ENCODE assay signal across 2 cellular contexts in the genomic region with DNA sequence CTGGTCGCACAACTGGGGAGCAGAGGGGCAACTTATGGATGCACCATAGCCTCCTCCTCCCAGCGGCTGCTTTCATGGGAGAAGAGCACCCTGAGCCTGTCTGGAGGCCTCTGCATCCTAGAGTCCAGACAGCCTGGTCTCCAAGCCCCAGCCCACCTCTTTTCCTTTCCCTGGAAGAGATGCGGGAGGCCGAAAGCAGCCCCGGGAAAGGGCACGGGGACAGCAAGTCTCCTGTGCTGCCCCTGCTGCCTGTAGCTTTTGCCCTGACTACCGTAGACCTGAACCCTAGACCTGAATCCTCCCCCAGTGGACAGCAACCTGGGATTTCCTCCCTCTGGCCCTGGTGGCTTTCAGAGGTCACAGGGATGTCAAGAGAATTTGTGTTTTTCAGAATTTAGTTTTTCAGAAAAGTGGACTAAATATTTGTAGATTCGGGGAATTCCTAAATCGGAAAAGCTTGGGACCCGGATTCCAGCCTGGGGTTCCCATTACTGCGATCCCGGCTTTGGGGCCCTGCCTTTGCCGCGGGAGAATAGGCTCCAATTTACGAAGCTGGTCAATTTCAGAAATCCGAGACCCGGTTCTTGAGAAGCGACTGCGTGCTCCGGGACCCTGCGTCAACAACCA.
A peak's percentile ranks its signal among the peaks of the same experiment; 100 is the strongest.
TF ChIP-seq lines count a peak whose summit lies in the region.

No MANE protein-coding gene starts in this region.

TF ChIP-seq in SK-N-SH, 30 proteins besides CTCF, POLR2A, EP300 and RAD21 (continued from another document):
- TF ChIP-seq TEAD4 (IDR thresholded peaks at IDR 0.05; ENCODE audit: borderline replicate concordance, insufficient read depth) = no peak
- TF ChIP-seq EZH2phosphoT487 (IDR thresholded peaks at IDR 0.05; ENCODE audit: borderline replicate concordance, low read depth) = peak; percentile 72; the same call in 1 of the 2 replicates
- no peak for TF ChIP-seq GABPA (IDR thresholded peaks at IDR 0.05; ENCODE audit: low read depth)

TF ChIP-seq in SK-N-SH treated with all-trans-retinoic acid at 6 μM for 48 hours, 23 proteins besides CTCF, POLR2A, EP300 and RAD21 (continued from another document):
- TF ChIP-seq ISL1 (CRISPR knock-in tag; IDR thresholded peaks at IDR 0.05) = no peak
- TF ChIP-seq, protein P1, sequence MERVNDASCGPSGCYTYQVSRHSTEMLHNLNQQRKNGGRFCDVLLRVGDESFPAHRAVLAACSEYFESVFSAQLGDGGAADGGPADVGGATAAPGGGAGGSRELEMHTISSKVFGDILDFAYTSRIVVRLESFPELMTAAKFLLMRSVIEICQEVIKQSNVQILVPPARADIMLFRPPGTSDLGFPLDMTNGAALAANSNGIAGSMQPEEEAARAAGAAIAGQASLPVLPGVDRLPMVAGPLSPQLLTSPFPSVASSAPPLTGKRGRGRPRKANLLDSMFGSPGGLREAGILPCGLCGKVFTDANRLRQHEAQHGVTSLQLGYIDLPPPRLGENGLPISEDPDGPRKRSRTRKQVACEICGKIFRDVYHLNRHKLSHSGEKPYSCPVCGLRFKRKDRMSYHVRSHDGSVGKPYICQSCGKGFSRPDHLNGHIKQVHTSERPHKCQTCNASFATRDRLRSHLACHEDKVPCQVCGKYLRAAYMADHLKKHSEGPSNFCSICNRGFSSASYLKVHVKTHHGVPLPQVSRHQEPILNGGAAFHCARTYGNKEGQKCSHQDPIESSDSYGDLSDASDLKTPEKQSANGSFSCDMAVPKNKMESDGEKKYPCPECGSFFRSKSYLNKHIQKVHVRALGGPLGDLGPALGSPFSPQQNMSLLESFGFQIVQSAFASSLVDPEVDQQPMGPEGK (CRISPR knock-in tag; IDR thresholded peaks at IDR 0.05; ENCODE audit: borderline replicate concordance) = no peak
- TF ChIP-seq TCF4 (CRISPR knock-in tag; IDR thresholded peaks at IDR 0.05; ENCODE audit: borderline replicate concordance) = no peak
- no peak for TF ChIP-seq OSR1 (CRISPR knock-in tag; IDR thresholded peaks at IDR 0.05)
- TF ChIP-seq BACH2 (CRISPR knock-in tag; IDR thresholded peaks at IDR 0.05; ENCODE audit: borderline replicate concordance) = no peak
- TF ChIP-seq, protein P2, sequence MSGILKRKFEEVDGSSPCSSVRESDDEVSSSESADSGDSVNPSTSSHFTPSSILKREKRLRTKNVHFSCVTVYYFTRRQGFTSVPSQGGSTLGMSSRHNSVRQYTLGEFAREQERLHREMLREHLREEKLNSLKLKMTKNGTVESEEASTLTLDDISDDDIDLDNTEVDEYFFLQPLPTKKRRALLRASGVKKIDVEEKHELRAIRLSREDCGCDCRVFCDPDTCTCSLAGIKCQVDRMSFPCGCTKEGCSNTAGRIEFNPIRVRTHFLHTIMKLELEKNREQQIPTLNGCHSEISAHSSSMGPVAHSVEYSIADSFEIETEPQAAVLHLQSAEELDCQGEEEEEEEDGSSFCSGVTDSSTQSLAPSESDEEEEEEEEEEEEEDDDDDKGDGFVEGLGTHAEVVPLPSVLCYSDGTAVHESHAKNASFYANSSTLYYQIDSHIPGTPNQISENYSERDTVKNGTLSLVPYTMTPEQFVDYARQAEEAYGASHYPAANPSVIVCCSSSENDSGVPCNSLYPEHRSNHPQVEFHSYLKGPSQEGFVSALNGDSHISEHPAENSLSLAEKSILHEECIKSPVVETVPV (CRISPR knock-in tag; IDR thresholded peaks at IDR 0.05) = no peak
- TF ChIP-seq ZNF8 (CRISPR knock-in tag; IDR thresholded peaks at IDR 0.05) = no peak
- TF ChIP-seq ZFP30 (CRISPR knock-in tag; IDR thresholded peaks at IDR 0.05) = no peak
- TF ChIP-seq ZFP3 (CRISPR knock-in tag; IDR thresholded peaks at IDR 0.05) = no peak
- TF ChIP-seq, protein P3, sequence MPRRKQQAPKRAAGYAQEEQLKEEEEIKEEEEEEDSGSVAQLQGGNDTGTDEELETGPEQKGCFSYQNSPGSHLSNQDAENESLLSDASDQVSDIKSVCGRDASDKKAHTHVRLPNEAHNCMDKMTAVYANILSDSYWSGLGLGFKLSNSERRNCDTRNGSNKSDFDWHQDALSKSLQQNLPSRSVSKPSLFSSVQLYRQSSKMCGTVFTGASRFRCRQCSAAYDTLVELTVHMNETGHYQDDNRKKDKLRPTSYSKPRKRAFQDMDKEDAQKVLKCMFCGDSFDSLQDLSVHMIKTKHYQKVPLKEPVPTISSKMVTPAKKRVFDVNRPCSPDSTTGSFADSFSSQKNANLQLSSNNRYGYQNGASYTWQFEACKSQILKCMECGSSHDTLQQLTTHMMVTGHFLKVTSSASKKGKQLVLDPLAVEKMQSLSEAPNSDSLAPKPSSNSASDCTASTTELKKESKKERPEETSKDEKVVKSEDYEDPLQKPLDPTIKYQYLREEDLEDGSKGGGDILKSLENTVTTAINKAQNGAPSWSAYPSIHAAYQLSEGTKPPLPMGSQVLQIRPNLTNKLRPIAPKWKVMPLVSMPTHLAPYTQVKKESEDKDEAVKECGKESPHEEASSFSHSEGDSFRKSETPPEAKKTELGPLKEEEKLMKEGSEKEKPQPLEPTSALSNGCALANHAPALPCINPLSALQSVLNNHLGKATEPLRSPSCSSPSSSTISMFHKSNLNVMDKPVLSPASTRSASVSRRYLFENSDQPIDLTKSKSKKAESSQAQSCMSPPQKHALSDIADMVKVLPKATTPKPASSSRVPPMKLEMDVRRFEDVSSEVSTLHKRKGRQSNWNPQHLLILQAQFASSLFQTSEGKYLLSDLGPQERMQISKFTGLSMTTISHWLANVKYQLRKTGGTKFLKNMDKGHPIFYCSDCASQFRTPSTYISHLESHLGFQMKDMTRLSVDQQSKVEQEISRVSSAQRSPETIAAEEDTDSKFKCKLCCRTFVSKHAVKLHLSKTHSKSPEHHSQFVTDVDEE (CRISPR knock-in tag; IDR thresholded peaks at IDR 0.05) = no peak
- TF ChIP-seq PPARA (CRISPR knock-in tag; IDR thresholded peaks at IDR 0.05; ENCODE audit: borderline replicate concordance) = no peak
- no peak for TF ChIP-seq ZNF565 (CRISPR knock-in tag; conservative IDR thresholded peaks at IDR 0.05; ENCODE audit: low read depth)
- TF ChIP-seq GLIS3 (CRISPR knock-in tag; IDR thresholded peaks at IDR 0.05) = no peak
